14 cellular contexts compared by ENCODE assay signal in genomic region chr15:78024141-78024567, GRCh38. TPM values are rescaled to one million over a fixed set of nuclear protein-coding genes. Genes with fewer than 3 reads are reported as not detected.
A peak's percentile ranks its signal among the peaks of the same experiment; 100 is the strongest.
DNase-seq lines count a peak whose midpoint lies in the region; ATAC-seq and TF ChIP-seq lines count a peak whose summit lies in the region.
"Had no signal": no experiment of that assay in that cellular context is flagged by ENCODE, and none has a peak within 500 bp of the region (broad histone marks: within the 10 kb centered on the region; RNA-seq: fewer than 3 reads in every experiment).

No MANE protein-coding gene starts in this region.

- H3K9ac ChIP-seq in IMR-90 (ENCODE audit: low read depth, low read length) (no peak overlapping the region), fibroblast of lung (ENCODE audit: insufficient read depth, low read length) (no peak overlapping the region), mucosa of rectum (ENCODE audit: low read depth in 1 of 2, low read length in 2 of 2) (no peak overlapping the region)

- no peak for TF ChIP-seq RAD21 in IMR-90 (IDR thresholded peaks at IDR 0.05; ENCODE audit: low read length)

- H3K9me3 ChIP-seq in IMR-90 (ENCODE audit: control insufficient read depth, insufficient read depth, low read length) (no peaks in the 10 kb centered on the region), fibroblast of lung (ENCODE audit: control insufficient read depth, insufficient read depth, low read depth, low read length) (no peaks in the 10 kb centered on the region), mucosa of rectum (ENCODE audit: control insufficient read depth in 2 of 2, low read length in 2 of 2) (no peaks in the 10 kb centered on the region), stomach (no peaks in the 10 kb centered on the region)
- H3K9me3 ChIP-seq: BLaER1 treated with 17β-estradiol and CSF1 and Interleukin-3, amounts not matched to agents 10 nM and 100 nM had no signal

- no peak overlapping the region for H2BK20ac ChIP-seq in IMR-90 (ENCODE audit: low read depth, low read length)

- dilution Hi-C loops in IMR-90 (cut with HindIII; ENCODE audit: low sequenced_read_pairs, unreplicated experiment), result no loop called here

- H3K4me1 ChIP-seq in IMR-90 (ENCODE audit: control insufficient read depth, insufficient read depth, low read length) (peaks cover 9% of the 10 kb centered on the region), fibroblast of lung (ENCODE audit: control insufficient read depth, extremely low read depth, insufficient read depth, low read length) (peaks cover 6% of the 10 kb centered on the region), mucosa of rectum (ENCODE audit: control insufficient read depth in 2 of 2, insufficient read depth in 2 of 2, low read length in 2 of 2) (peaks cover 9% of the 10 kb centered on the region in 2 donors), stomach (peaks cover 6 to 41% (median 22%) of the 10 kb centered on the region in 4 donors)

- no peak overlapping the region for H2BK15ac ChIP-seq in IMR-90 (ENCODE audit: low read depth, low read length)

- peaks cover 5% of the 10 kb centered on the region; the same call in 1 of the 2 replicates for H4K20me1 ChIP-seq in IMR-90 (ENCODE audit: insufficient read depth, low read length)
- H4K20me1 ChIP-seq in fibroblast of lung (ENCODE audit: control insufficient read depth, extremely low read depth, insufficient read depth, low read length), result no peaks in the 10 kb centered on the region

- H3K27ac Mint-ChIP-seq in stimulated activated naive B cell treated with anti-CD40 and anti-IgM and Interleukin-4, amounts not matched to agents 10 μg/mL and 1 μg/mL and 100 μg/mL, for 72 hours, result no peak overlapping the region
- H3K27ac Mint-ChIP-seq in mesothelial cell of epicardium, result no peak overlapping the region

- H3K27me3 ChIP-seq in IMR-90 (ENCODE audit: control insufficient read depth, insufficient read depth, low read length) (no peaks in the 10 kb centered on the region), fibroblast of lung (ENCODE audit: control insufficient read depth, insufficient read depth, low read length) (no peaks in the 10 kb centered on the region), mucosa of rectum (ENCODE audit: control insufficient read depth in 2 of 2, insufficient read depth in 2 of 2, low read length in 2 of 2) (no peaks in the 10 kb centered on the region), stomach (no peaks in the 10 kb centered on the region)
- H3K27me3 ChIP-seq: BLaER1 treated with 17β-estradiol and CSF1 and Interleukin-3, amounts not matched to agents 10 nM and 100 nM had no signal

- TF ChIP-seq EP300 in stomach (IDR thresholded peaks at IDR 0.05), result no peak

- H3K9me1 ChIP-seq in IMR-90 (ENCODE audit: insufficient read depth, low read length), result peaks cover 19% of the 10 kb centered on the region; the same call in 1 of the 2 replicates

- no peak overlapping the region for H3K4me3 Mint-ChIP-seq in stimulated activated naive B cell treated with anti-CD40 and anti-IgM and Interleukin-4, amounts not matched to agents 10 μg/mL and 1 μg/mL and 100 μg/mL, for 72 hours
- no peak overlapping the region for H3K4me3 Mint-ChIP-seq in mesothelial cell of epicardium
- H3K4me3 Mint-ChIP-seq: activated T-cell treated with anti-CD3 and anti-CD28 coated beads, Interleukin-2, amount 50 U/mL, for 24 hours; naive B cell had no signal

- H3K4me2 ChIP-seq in IMR-90 (ENCODE audit: low read depth, low read length), result no peak overlapping the region
- H3K4me2 ChIP-seq in fibroblast of lung (ENCODE audit: extremely low read depth, insufficient read depth, low read length), result peak overlapping the region; percentile 23

- ATAC-seq in IMR-90 (ENCODE audit: low read depth) (peak; percentile 81), GM21360 (IDR thresholded peaks at IDR 0.05; ENCODE audit: unreplicated experiment) (no peak)
- no peak for ATAC-seq in stimulated activated naive B cell treated with anti-CD40 and anti-IgM and Interleukin-4, amounts not matched to agents 10 μg/mL and 1 μg/mL and 100 μg/mL, for 72 hours (replicated peaks)

- H3K27ac ChIP-seq in IMR-90 (ENCODE audit: insufficient read depth, low read length) (peak overlapping the region; percentile 48; the same call in 1 of the 2 replicates), fibroblast of lung (ENCODE audit: insufficient read depth, low read length) (peak overlapping the region; percentile 15), mucosa of rectum (ENCODE audit: low read depth in 2 of 2, low read length in 2 of 2) (peak overlapping the region; percentile 6 to 48), stomach (peak overlapping the region in 4 of 5 donors; percentile 54 to 76 (median 68))
- H3K27ac ChIP-seq: WERI-Rb-1 had no signal

- peak; percentile 57 for DNase-seq in IMR-90
- DNase-seq in fibroblast of lung (ENCODE audit: low read depth in 2 of 2), result peak; percentile 45 to 79
- DNase-seq in stomach, result no peak
- DNase-seq in stimulated activated naive B cell treated with anti-CD40 and anti-IgM and Interleukin-4, amounts not matched to agents 10 μg/mL and 1 μg/mL and 100 μg/mL, for 72 hours, result no peak
- DNase-seq in NCI-H2081 treated with DMSO at 0.1 percent for 48 hours (lab: John Stamatoyannopoulos, UW), result no peak
- no peak for DNase-seq in mesothelial cell of epicardium (ENCODE audit: low spot score in 2 of 2, unreplicated experiment in 2 of 2)
- DNase-seq: activated T-cell treated with anti-CD3 and anti-CD28 coated beads, Interleukin-2, amount 50 U/mL, for 24 hours; naive B cell; NCI-H748 treated with DMSO at 0.1 percent for 48 hours; SHP77 treated with DMSO at 0.1 percent for 48 hours; WERI-Rb-1 had no signal

- 60% methylated on average over 1 of the region's 15 CpGs; no CpG with 5 or more reads in 1 of the 2 experiments for WGBS in IMR-90 (ENCODE audit: extremely low coverage in 2 of 2, insufficient read length in 1 of 2), 2 experiments
- 68 to 82% (median 70%) methylated on average over 15 of the region's 15 CpGs for WGBS in stomach, 5 donors

- peaks cover 29 to 44% of the 10 kb centered on the region in 2 donors for H3K36me3 Mint-ChIP-seq in stimulated activated naive B cell treated with anti-CD40 and anti-IgM and Interleukin-4, amounts not matched to agents 10 μg/mL and 1 μg/mL and 100 μg/mL, for 72 hours
- H3K36me3 Mint-ChIP-seq in mesothelial cell of epicardium, result peaks cover 12% of the 10 kb centered on the region

- H3K4ac ChIP-seq in IMR-90 (ENCODE audit: low read depth, low read length), result no peak overlapping the region

- H4K5ac ChIP-seq in IMR-90 (ENCODE audit: low read depth, low read length), result no peak overlapping the region

- no peak overlapping the region for H3K18ac ChIP-seq in IMR-90 (ENCODE audit: low read depth, low read length)

- no peak overlapping the region for H2AK9ac ChIP-seq in IMR-90 (replicated peaks; ENCODE audit: low read depth, low read length, poor library complexity)

- no peak overlapping the region for H3K14ac ChIP-seq in IMR-90 (replicated peaks; ENCODE audit: low read depth, low read length)

- no peaks in the 10 kb centered on the region for H3K9me3 Mint-ChIP-seq in stimulated activated naive B cell treated with anti-CD40 and anti-IgM and Interleukin-4, amounts not matched to agents 10 μg/mL and 1 μg/mL and 100 μg/mL, for 72 hours
- no peaks in the 10 kb centered on the region for H3K9me3 Mint-ChIP-seq in mesothelial cell of epicardium
- H3K9me3 Mint-ChIP-seq: activated T-cell treated with anti-CD3 and anti-CD28 coated beads, Interleukin-2, amount 50 U/mL, for 24 hours; naive B cell had no signal

- H3K4me3 ChIP-seq in IMR-90 (ENCODE audit: insufficient read depth, low read depth, low read length) (no peak overlapping the region), fibroblast of lung (replicated peaks in 1 of 4; ENCODE audit: control extremely low read depth in 1 of 4, insufficient read depth in 1 of 4, low read depth in 3 of 4, low read length in 4 of 4) (no peak overlapping the region), mucosa of rectum (ENCODE audit: low read length in 2 of 2) (no peak overlapping the region), stomach (no peak overlapping the region)
- H3K4me3 ChIP-seq: BLaER1 treated with 17β-estradiol and CSF1 and Interleukin-3, amounts not matched to agents 10 nM and 100 nM had no signal

- H3K23ac ChIP-seq in IMR-90 (ENCODE audit: low read depth, low read length), result no peak overlapping the region

- no peak overlapping the region for H2AK5ac ChIP-seq in IMR-90 (ENCODE audit: low read depth, low read length)

- H3K4me1 Mint-ChIP-seq in stimulated activated naive B cell treated with anti-CD40 and anti-IgM and Interleukin-4, amounts not matched to agents 10 μg/mL and 1 μg/mL and 100 μg/mL, for 72 hours, result peaks cover 5 to 6% of the 10 kb centered on the region in 2 donors
- no peaks in the 10 kb centered on the region for H3K4me1 Mint-ChIP-seq in mesothelial cell of epicardium

- no TSS peak for BruUV-seq in IMR-90 (replicated peaks; lab: Mats Ljungman, UMichigan)

- no peak overlapping the region for H3K56ac ChIP-seq in IMR-90 (ENCODE audit: extremely low read depth, insufficient read depth, low read length)

- no peak overlapping the region for H2BK120ac ChIP-seq in IMR-90 (ENCODE audit: low read depth, low read length)

- in situ Hi-C loops in IMR-90 (cut with MboI; ENCODE audit: low sequenced_read_pairs), result no loop called here

- H2BK5ac ChIP-seq in IMR-90 (ENCODE audit: low read depth, low read length, poor library complexity, severe bottlenecking), result no peak overlapping the region

- no peaks in the 10 kb centered on the region for H3K79me2 ChIP-seq in fibroblast of lung (ENCODE audit: control insufficient read depth, insufficient read depth, low read length)

- H2AFZ ChIP-seq in IMR-90 (replicated peaks; ENCODE audit: low read length, poor library complexity) (peak overlapping the region; percentile 9), fibroblast of lung (ENCODE audit: low read length) (no peak overlapping the region)

- POLR2A ChIA-PET in IMR-90 (lab: Charles Lee; ENCODE audit: unreplicated experiment), result no interaction called here

- intact Hi-C loops in IMR-90 (cut with micrococcal nuclease), result no loop called here
- intact Hi-C loops in stomach (cut with DNase I; ENCODE audit: low total_unique reads), result no loop called here

- H3K36me3 ChIP-seq in IMR-90 (ENCODE audit: control insufficient read depth, insufficient read depth, low read length) (peaks cover 55% of the 10 kb centered on the region), fibroblast of lung (ENCODE audit: control insufficient read depth, insufficient read depth, low read length) (peaks cover 17% of the 10 kb centered on the region), mucosa of rectum (ENCODE audit: control insufficient read depth in 2 of 2, insufficient read depth in 2 of 2, low read length in 2 of 2) (peaks cover 48% of the 10 kb centered on the region in 2 donors), stomach (peaks cover 36 to 96% (median 93%) of the 10 kb centered on the region in 4 donors)

- H4K91ac ChIP-seq in IMR-90 (ENCODE audit: insufficient read depth, low read depth, low read length), result no peak overlapping the region

- peak overlapping the region in 1 of 2 experiments; percentile 21; a peak in 1 of 4 replicates for H4K8ac ChIP-seq in IMR-90 (ENCODE audit: low read depth in 2 of 2, low read length in 2 of 2)

- CTCF ChIA-PET in IMR-90 (lab: Yijun Ruan, JAX), result interaction anchor here (0.7 to 1.0 kb wide), 3 partner anchors 18 to 36 kb away, joined by 3 read pairs; no protein-coding TSS in a partner anchor

- TF ChIP-seq CTCF in IMR-90 (conservative IDR thresholded peaks at IDR 0.05; ENCODE audit: low read depth, low read length) (no peak), fibroblast of lung (conservative IDR thresholded peaks at IDR 0.05 in 1 of 2, IDR thresholded peaks at IDR 0.05 in 1 of 2; ENCODE audit: low read depth in 1 of 2, low read length in 2 of 2) (no peak), stomach (IDR thresholded peaks at IDR 0.05) (no peak), mesothelial cell of epicardium (IDR thresholded peaks at IDR 0.05; ENCODE audit: unreplicated experiment) (no peak)

- H3K79me1 ChIP-seq in IMR-90 (ENCODE audit: low read depth in 1 of 2, low read length in 2 of 2), result peaks cover 18 to 38% of the 10 kb centered on the region in 2 experiments

- H3K27me3 Mint-ChIP-seq in stimulated activated naive B cell treated with anti-CD40 and anti-IgM and Interleukin-4, amounts not matched to agents 10 μg/mL and 1 μg/mL and 100 μg/mL, for 72 hours, result no peaks in the 10 kb centered on the region
- no peaks in the 10 kb centered on the region for H3K27me3 Mint-ChIP-seq in mesothelial cell of epicardium (ENCODE audit: low read depth)
- H3K27me3 Mint-ChIP-seq: activated T-cell treated with anti-CD3 and anti-CD28 coated beads, Interleukin-2, amount 50 U/mL, for 24 hours; naive B cell had no signal

- TF ChIP-seq POLR2A in IMR-90 (IDR thresholded peaks at IDR 0.05; ENCODE audit: low read depth, low read length), result no peak
- TF ChIP-seq POLR2A in stomach (IDR thresholded peaks at IDR 0.05), result no peak

RNA-seq across cellular contexts. Expression of gene TBC1D2B, which starts 53.4 kb away (rescaled TPM):
- total RNA-seq in IMR-90 (2012; rRNA removed), result 17.7 and 17.8 TPM in 2 replicates
- polyA plus RNA-seq in IMR-90 (2012; rRNA removed), result 22.8 and 28.3 TPM in 2 replicates
- polyA plus RNA-seq in IMR-90 (2012; cell fraction: cytosol; rRNA removed), result 13.0 and 22.1 TPM in 2 replicates
- polyA plus RNA-seq in IMR-90 (2012; cell fraction: nucleus; rRNA removed; ENCODE audit: low replicate concordance), result 84.5 and 160 TPM in 2 replicates
- total RNA-seq in fibroblast of lung, result 73.3 and 75.5 TPM in 2 replicates
- polyA plus RNA-seq in fibroblast of lung, result 28.4 and 49.4 TPM in 2 replicates
- 21.9 and 37.5 TPM in 2 replicates for polyA plus RNA-seq in fibroblast of lung (2012)
- 30.3 and 55.1 TPM in 2 replicates for polyA minus RNA-seq in fibroblast of lung (ENCODE audit: low replicate concordance)
- total RNA-seq in stomach, result 10 to 100 TPM; 38.2 to 61.7 (median 58.3) TPM
- 10 to 100 TPM in 2 of 3 donors, 1 to 10 TPM in 1; 9.3 to 12.4 (median 11.7) TPM for polyA plus RNA-seq in stomach
- 33.8 to 39.8 TPM (median 38.5 TPM) in 3 replicates for total RNA-seq in mesothelial cell of epicardium

Comparison
In these comparisons a context has a peak if more than half of its experiments do, and no peak if none do; other contexts are left out.
1. DNase-seq: peak in IMR-90 (single experiment) and fibroblast of lung (2 of 2); none in stomach (single experiment), stimulated activated naive B cell treated with anti-CD40 and anti-IgM and Interleukin-4, amounts not matched to agents 10 μg/mL and 1 μg/mL and 100 μg/mL, for 72 hours (single experiment), NCI-H2081 treated with DMSO at 0.1 percent for 48 hours (single experiment) and mesothelial cell of epicardium (0 of 2).
2. H3K27ac ChIP-seq: peak in every context shown above with its lines; median percentile 68 in stomach; 48 in IMR-90; 27 in mucosa of rectum; 15 in fibroblast of lung.